ENCODE assay signal across 8 cellular contexts in the genomic region with DNA sequence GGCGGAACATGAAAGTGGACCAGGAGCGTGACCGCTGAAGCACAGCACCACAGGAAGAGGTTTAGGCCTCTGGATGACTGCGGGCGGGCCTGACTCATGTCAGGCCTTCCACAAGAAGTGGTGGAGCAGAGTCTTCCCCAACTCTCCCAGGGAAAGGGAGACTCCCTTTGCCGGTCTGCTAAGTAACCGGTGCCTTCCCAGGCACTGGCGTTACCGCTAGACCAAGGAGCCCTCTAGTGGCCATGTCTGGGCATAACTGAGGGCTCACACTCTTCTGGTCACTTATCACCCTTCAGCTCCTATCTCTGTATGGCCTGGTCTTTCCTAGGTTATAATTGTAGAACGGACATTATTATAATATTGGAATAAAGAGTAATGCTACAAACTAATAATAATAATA.
DNase-seq lines count a peak whose midpoint lies in the region; ATAC-seq, FAIRE-seq and TF ChIP-seq lines count a peak whose summit lies in the region.

No MANE protein-coding gene starts in this region.

- H3K4me3 ChIP-seq in ovary: no peak overlapping the region

- TF ChIP-seq CTCF in ovary (IDR thresholded peaks at IDR 0.05): no peak

- H3K36me3 ChIP-seq in ovary: no peaks in the 10 kb centered on the region

- no peak for TF ChIP-seq POLR2A in ovary (IDR thresholded peaks at IDR 0.05)

- no peak overlapping the region for H3K4me3 Mint-ChIP-seq in stimulated activated naive B cell treated with anti-CD40 and anti-IgM and Interleukin-4, amounts not matched to agents 10 μg/mL and 1 μg/mL and 100 μg/mL, for 72 hours

- no peak for TF ChIP-seq EP300 in ovary (IDR thresholded peaks at IDR 0.05)

- H3K4me1 ChIP-seq in ovary (ENCODE audit: insufficient read depth): no peaks in the 10 kb centered on the region

- H3K36me3 Mint-ChIP-seq in stimulated activated naive B cell treated with anti-CD40 and anti-IgM and Interleukin-4, amounts not matched to agents 10 μg/mL and 1 μg/mL and 100 μg/mL, for 72 hours: no peaks in the 10 kb centered on the region

- intact Hi-C loops in ovary (cut with DNase I): no loop called here

- 39 to 50% (median 41%) methylated on average over 10 of the region's 10 CpGs for WGBS in ovary, 3 donors

- peak; percentile 39 for FAIRE-seq in frontal cortex (lab: Jason Lieb, UNC)

- no peak overlapping the region for H3K27ac ChIP-seq in ovary

- H3K27ac Mint-ChIP-seq in stimulated activated naive B cell treated with anti-CD40 and anti-IgM and Interleukin-4, amounts not matched to agents 10 μg/mL and 1 μg/mL and 100 μg/mL, for 72 hours: no peak overlapping the region

- H3K27me3 ChIP-seq in ovary: no peaks in the 10 kb centered on the region

- ATAC-seq in stimulated activated naive B cell treated with anti-CD40 and anti-IgM and Interleukin-4, amounts not matched to agents 10 μg/mL and 1 μg/mL and 100 μg/mL, for 72 hours (replicated peaks): peak in 1 of 2 donors; percentile 53

- no peaks in the 10 kb centered on the region for H3K27me3 Mint-ChIP-seq in stimulated activated naive B cell treated with anti-CD40 and anti-IgM and Interleukin-4, amounts not matched to agents 10 μg/mL and 1 μg/mL and 100 μg/mL, for 72 hours

- H3K9me3 Mint-ChIP-seq in stimulated activated naive B cell treated with anti-CD40 and anti-IgM and Interleukin-4, amounts not matched to agents 10 μg/mL and 1 μg/mL and 100 μg/mL, for 72 hours: peaks cover 6 to 9% of the 10 kb centered on the region in 2 donors

- H3K4me1 Mint-ChIP-seq in stimulated activated naive B cell treated with anti-CD40 and anti-IgM and Interleukin-4, amounts not matched to agents 10 μg/mL and 1 μg/mL and 100 μg/mL, for 72 hours: no peaks in the 10 kb centered on the region

- H3K9me3 ChIP-seq in ovary: no peaks in the 10 kb centered on the region

- peak; percentile 0 for DNase-seq in DMS53 treated with DMSO at 0.1 percent for 48 hours (lab: John Stamatoyannopoulos, UW; ENCODE audit: unreplicated experiment)
- DNase-seq in HS-5 (ENCODE audit: low read depth): peak; percentile 0
- peak; percentile 84 to 85 for DNase-seq in SHP77 (lab: John Stamatoyannopoulos, UW)
- no peak for DNase-seq in frontal cortex (ENCODE audit: low spot score in 2 of 2)
- peak; percentile 3 for DNase-seq in stimulated activated naive B cell treated with anti-CD40 and anti-IgM and Interleukin-4, amounts not matched to agents 10 μg/mL and 1 μg/mL and 100 μg/mL, for 72 hours
- DNase-seq in activated effector memory CD4-positive, alpha-beta T cell treated with Interleukin-2 at 50 U/mL for 16 hours: no peak
- DNase-seq in ovary: no peak
- DNase-seq in dedifferentiated amniotic fluid mesenchymal stem cell (ENCODE audit: extremely low spot score): no peak

Comparison
In these comparisons a context has a peak if more than half of its experiments do, and no peak if none do; other contexts are left out.
1. DNase-seq: peak in DMS53 treated with DMSO at 0.1 percent for 48 hours (single experiment), HS-5 (single experiment), SHP77 (2 of 2) and stimulated activated naive B cell treated with anti-CD40 and anti-IgM and Interleukin-4, amounts not matched to agents 10 μg/mL and 1 μg/mL and 100 μg/mL, for 72 hours (single experiment); none in frontal cortex (0 of 2), activated effector memory CD4-positive, alpha-beta T cell treated with Interleukin-2 at 50 U/mL for 16 hours (single experiment), ovary (0 of 5) and dedifferentiated amniotic fluid mesenchymal stem cell (single experiment).